ENCODE assay signal across 1 cellular context in the genomic region with DNA sequence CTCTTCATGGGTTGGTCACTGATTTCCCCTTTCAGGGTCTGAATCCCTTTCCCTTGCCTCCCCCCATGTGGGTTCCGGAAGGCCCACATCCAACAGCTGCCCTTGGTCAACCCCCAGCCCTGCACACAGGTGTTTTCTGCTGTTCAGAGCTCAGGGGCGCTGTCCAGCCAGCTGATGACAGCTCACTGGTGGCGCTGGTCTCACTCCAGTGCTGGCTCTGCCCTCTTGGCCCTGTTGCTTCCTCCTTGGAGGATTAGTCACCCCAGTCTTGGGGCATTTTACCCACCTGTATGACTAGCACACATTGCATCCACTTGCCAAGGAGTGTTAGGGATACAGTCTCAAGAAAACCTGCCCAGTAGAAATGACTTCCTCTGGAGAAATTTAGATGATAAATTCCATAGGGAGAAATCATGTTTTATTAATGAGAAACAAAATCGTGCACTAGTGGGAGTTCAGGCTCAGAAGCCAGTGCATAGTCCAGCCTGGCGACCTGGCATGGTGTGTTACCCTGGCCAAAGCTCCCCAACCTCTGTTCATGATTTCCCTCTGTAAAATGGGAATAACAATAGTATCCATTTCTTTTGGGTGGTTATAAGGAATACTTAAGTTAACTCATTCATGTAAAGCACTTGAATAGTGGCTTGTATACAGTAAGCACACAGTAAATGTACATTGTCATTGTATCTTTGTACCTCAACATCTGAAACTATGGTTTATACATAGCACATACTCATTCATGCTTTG.
TF ChIP-seq lines count a peak whose summit lies in the region.

No MANE protein-coding gene starts in this region.

TF ChIP-seq in HepG2, 621 proteins besides CTCF, POLR2A, EP300 and RAD21 (continued from another document and continues in another):
- TF ChIP-seq SAP130 (CRISPR knock-in tag; IDR thresholded peaks at IDR 0.05; ENCODE audit: low read depth) (0 out of 2 replicates have a peak, but pooled peaks have one; percentile 26), ZNF766 (CRISPR knock-in tag; IDR thresholded peaks at IDR 0.05; ENCODE audit: borderline replicate concordance) (no peak), ZNF10 (CRISPR knock-in tag; IDR thresholded peaks at IDR 0.05; ENCODE audit: borderline replicate concordance, low read depth) (no peak), PLSCR1 (CRISPR knock-in tag; IDR thresholded peaks at IDR 0.05; ENCODE audit: borderline replicate concordance) (no peak), IRX3 (CRISPR knock-in tag; IDR thresholded peaks at IDR 0.05; ENCODE audit: borderline replicate concordance, low read depth) (no peak), MEF2D (CRISPR knock-in tag; IDR thresholded peaks at IDR 0.05) (no peak), ZNF331 (CRISPR knock-in tag; IDR thresholded peaks at IDR 0.05) (no peak), CBX1 (IDR thresholded peaks at IDR 0.05; ENCODE audit: low read depth) (no peak), FOXK1 (CRISPR knock-in tag; IDR thresholded peaks at IDR 0.05; ENCODE audit: borderline replicate concordance, low read depth) (no peak), RFX3 (CRISPR knock-in tag; IDR thresholded peaks at IDR 0.05) (no peak), SRSF1 (optimal IDR thresholded peaks at IDR 0.05; ENCODE audit: low read depth, low read length) (no peak), ZBTB37 (CRISPR knock-in tag; IDR thresholded peaks at IDR 0.05) (no peak), RNF219 (CRISPR knock-in tag; IDR thresholded peaks at IDR 0.05) (no peak), ZNF629 (CRISPR knock-in tag; conservative IDR thresholded peaks at IDR 0.05) (peak; percentile 47; the same call in 1 of the 2 replicates), ZKSCAN8 (CRISPR knock-in tag; IDR thresholded peaks at IDR 0.05; ENCODE audit: borderline replicate concordance) (0 out of 2 replicates have a peak, but pooled peaks have one; percentile 3), RERE (CRISPR knock-in tag; IDR thresholded peaks at IDR 0.05; ENCODE audit: low read depth) (no peak), PCBP1 (IDR thresholded peaks at IDR 0.05; ENCODE audit: borderline replicate concordance, low read depth, low read length) (no peak), ARNTL (CRISPR knock-in tag; IDR thresholded peaks at IDR 0.05) (no peak), MAFF (IDR thresholded peaks at IDR 0.05; ENCODE audit: low read depth, low read length) (no peak), MIER2 (CRISPR knock-in tag; IDR thresholded peaks at IDR 0.05) (peak; percentile 70), ZBTB38 (CRISPR knock-in tag; IDR thresholded peaks at IDR 0.05) (peak; percentile 41; the same call in 1 of the 2 replicates), SAFB2 (CRISPR knock-in tag; IDR thresholded peaks at IDR 0.05; ENCODE audit: borderline replicate concordance, low read depth) (no peak), AKAP8 (CRISPR knock-in tag; IDR thresholded peaks at IDR 0.05) (no peak), ONECUT2 (CRISPR knock-in tag; IDR thresholded peaks at IDR 0.05) (no peak), ARID2 (CRISPR knock-in tag; IDR thresholded peaks at IDR 0.05; ENCODE audit: borderline replicate concordance) (no peak), SP1 (IDR thresholded peaks at IDR 0.05) (no peak), SP1 (CRISPR knock-in tag; IDR thresholded peaks at IDR 0.05) (no peak), PHB2 (IDR thresholded peaks at IDR 0.05; ENCODE audit: partially characterized antibody) (no peak)
- TF ChIP-seq, protein P1, sequence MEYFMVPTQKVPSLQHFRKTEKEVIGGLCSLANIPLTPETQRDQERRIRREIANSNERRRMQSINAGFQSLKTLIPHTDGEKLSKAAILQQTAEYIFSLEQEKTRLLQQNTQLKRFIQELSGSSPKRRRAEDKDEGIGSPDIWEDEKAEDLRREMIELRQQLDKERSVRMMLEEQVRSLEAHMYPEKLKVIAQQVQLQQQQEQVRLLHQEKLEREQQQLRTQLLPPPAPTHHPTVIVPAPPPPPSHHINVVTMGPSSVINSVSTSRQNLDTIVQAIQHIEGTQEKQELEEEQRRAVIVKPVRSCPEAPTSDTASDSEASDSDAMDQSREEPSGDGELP (IDR thresholded peaks at IDR 0.05; ENCODE audit: borderline replicate concordance, low read depth): peak; percentile 78; the same call in 1 of the 2 replicates
- TF ChIP-seq, protein P2, sequence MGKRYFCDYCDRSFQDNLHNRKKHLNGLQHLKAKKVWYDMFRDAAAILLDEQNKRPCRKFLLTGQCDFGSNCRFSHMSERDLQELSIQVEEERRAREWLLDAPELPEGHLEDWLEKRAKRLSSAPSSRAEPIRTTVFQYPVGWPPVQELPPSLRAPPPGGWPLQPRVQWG (CRISPR knock-in tag; IDR thresholded peaks at IDR 0.05; ENCODE audit: borderline replicate concordance, low read depth): no peak
- TF ChIP-seq, protein P3, sequence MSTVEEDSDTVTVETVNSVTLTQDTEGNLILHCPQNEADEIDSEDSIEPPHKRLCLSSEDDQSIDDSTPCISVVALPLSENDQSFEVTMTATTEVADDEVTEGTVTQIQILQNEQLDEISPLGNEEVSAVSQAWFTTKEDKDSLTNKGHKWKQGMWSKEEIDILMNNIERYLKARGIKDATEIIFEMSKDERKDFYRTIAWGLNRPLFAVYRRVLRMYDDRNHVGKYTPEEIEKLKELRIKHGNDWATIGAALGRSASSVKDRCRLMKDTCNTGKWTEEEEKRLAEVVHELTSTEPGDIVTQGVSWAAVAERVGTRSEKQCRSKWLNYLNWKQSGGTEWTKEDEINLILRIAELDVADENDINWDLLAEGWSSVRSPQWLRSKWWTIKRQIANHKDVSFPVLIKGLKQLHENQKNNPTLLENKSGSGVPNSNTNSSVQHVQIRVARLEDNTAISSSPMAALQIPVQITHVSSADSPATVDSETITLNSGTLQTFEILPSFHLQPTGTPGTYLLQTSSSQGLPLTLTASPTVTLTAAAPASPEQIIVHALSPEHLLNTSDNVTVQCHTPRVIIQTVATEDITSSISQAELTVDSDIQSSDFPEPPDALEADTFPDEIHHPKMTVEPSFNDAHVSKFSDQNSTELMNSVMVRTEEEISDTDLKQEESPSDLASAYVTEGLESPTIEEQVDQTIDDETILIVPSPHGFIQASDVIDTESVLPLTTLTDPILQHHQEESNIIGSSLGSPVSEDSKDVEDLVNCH (CRISPR knock-in tag; IDR thresholded peaks at IDR 0.05): no peak
- TF ChIP-seq, protein P4, sequence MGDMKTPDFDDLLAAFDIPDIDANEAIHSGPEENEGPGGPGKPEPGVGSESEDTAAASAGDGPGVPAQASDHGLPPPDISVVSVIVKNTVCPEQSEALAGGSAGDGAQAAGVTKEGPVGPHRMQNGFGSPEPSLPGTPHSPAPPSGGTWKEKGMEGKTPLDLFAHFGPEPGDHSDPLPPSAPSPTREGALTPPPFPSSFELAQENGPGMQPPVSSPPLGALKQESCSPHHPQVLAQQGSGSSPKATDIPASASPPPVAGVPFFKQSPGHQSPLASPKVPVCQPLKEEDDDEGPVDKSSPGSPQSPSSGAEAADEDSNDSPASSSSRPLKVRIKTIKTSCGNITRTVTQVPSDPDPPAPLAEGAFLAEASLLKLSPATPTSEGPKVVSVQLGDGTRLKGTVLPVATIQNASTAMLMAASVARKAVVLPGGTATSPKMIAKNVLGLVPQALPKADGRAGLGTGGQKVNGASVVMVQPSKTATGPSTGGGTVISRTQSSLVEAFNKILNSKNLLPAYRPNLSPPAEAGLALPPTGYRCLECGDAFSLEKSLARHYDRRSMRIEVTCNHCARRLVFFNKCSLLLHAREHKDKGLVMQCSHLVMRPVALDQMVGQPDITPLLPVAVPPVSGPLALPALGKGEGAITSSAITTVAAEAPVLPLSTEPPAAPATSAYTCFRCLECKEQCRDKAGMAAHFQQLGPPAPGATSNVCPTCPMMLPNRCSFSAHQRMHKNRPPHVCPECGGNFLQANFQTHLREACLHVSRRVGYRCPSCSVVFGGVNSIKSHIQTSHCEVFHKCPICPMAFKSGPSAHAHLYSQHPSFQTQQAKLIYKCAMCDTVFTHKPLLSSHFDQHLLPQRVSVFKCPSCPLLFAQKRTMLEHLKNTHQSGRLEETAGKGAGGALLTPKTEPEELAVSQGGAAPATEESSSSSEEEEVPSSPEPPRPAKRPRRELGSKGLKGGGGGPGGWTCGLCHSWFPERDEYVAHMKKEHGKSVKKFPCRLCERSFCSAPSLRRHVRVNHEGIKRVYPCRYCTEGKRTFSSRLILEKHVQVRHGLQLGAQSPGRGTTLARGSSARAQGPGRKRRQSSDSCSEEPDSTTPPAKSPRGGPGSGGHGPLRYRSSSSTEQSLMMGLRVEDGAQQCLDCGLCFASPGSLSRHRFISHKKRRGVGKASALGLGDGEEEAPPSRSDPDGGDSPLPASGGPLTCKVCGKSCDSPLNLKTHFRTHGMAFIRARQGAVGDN (CRISPR knock-in tag; IDR thresholded peaks at IDR 0.05): peak; percentile 63
- TF ChIP-seq, protein P5, sequence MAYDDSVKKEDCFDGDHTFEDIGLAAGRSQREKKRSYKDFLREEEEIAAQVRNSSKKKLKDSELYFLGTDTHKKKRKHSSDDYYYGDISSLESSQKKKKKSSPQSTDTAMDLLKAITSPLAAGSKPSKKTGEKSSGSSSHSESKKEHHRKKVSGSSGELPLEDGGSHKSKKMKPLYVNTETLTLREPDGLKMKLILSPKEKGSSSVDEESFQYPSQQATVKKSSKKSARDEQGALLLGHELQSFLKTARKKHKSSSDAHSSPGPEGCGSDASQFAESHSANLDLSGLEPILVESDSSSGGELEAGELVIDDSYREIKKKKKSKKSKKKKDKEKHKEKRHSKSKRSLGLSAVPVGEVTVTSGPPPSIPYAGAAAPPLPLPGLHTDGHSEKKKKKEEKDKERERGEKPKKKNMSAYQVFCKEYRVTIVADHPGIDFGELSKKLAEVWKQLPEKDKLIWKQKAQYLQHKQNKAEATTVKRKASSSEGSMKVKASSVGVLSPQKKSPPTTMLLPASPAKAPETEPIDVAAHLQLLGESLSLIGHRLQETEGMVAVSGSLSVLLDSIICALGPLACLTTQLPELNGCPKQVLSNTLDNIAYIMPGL (CRISPR knock-in tag; IDR thresholded peaks at IDR 0.05; ENCODE audit: borderline replicate concordance in 1 of 2, low read depth in 1 of 2): 0 out of 4 replicates have a peak, but pooled peaks of 1 of the 2 experiments have one; percentile 26
- TF ChIP-seq, protein P6, sequence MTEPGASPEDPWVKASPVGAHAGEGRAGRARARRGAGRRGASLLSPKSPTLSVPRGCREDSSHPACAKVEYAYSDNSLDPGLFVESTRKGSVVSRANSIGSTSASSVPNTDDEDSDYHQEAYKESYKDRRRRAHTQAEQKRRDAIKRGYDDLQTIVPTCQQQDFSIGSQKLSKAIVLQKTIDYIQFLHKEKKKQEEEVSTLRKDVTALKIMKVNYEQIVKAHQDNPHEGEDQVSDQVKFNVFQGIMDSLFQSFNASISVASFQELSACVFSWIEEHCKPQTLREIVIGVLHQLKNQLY (CRISPR knock-in tag; IDR thresholded peaks at IDR 0.05): no peak
